Comparison of ENCODE assay signal across 8 cellular contexts in genomic region chr3:158109804-158110657, GRCh38. TPM values are rescaled to one million over a fixed set of nuclear protein-coding genes. Genes with fewer than 3 reads are reported as not detected.
DNase-seq lines count a peak whose midpoint lies in the region; ATAC-seq, FAIRE-seq and TF ChIP-seq lines count a peak whose summit lies in the region.

A gene with protein sequence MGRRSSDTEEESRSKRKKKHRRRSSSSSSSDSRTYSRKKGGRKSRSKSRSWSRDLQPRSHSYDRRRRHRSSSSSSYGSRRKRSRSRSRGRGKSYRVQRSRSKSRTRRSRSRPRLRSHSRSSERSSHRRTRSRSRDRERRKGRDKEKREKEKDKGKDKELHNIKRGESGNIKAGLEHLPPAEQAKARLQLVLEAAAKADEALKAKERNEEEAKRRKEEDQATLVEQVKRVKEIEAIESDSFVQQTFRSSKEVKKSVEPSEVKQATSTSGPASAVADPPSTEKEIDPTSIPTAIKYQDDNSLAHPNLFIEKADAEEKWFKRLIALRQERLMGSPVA (plus strand): TSS chr3:158110089. CDS start chr3:158122105, 12,016 bp downstream.

- peak within 1 kb of the TSS; percentile 95 for H2AFZ ChIP-seq in astrocyte (ENCODE audit: low read depth, low read length)

- peak within 1 kb of the TSS; percentile 92 for H3K27ac Mint-ChIP-seq in T-helper 2 cell treated with Interferon-gamma antibody and Interleukin-4, amounts not matched to agents 5 μg/mL and 100 μg/mL, for 36 hours
- peak within 1 kb of the TSS; percentile 91 for H3K27ac Mint-ChIP-seq in astrocyte (ENCODE audit: unreplicated experiment)

- H3K4me2 ChIP-seq in astrocyte (ENCODE audit: low read length): peak within 1 kb of the TSS; percentile 97

- peaks cover 6% of the 10 kb centered on the region for H3K4me1 ChIP-seq in astrocyte (ENCODE audit: insufficient read depth, low read length)

- peak within 1 kb of the TSS; percentile 68 for H3K27ac ChIP-seq in astrocyte (ENCODE audit: low read depth, low read length)

- H3K4me3 ChIP-seq in astrocyte (ENCODE audit: insufficient read depth, low read depth, low read length): peak within 1 kb of the TSS; percentile 84

- H3K36me3 Mint-ChIP-seq in T-helper 2 cell treated with Interferon-gamma antibody and Interleukin-4, amounts not matched to agents 5 μg/mL and 100 μg/mL, for 36 hours (ENCODE audit: low read depth): peaks cover 24% of the 10 kb centered on the region
- no peaks in the 10 kb centered on the region for H3K36me3 Mint-ChIP-seq in astrocyte (ENCODE audit: low read depth, unreplicated experiment)

- peaks cover 24% of the 10 kb centered on the region for H3K79me2 ChIP-seq in astrocyte (ENCODE audit: insufficient read depth, low read length)

- peak within 1 kb of the TSS; percentile 99 for H3K4me3 Mint-ChIP-seq in T-helper 2 cell treated with Interferon-gamma antibody and Interleukin-4, amounts not matched to agents 5 μg/mL and 100 μg/mL, for 36 hours
- peak within 1 kb of the TSS; percentile 96 for H3K4me3 Mint-ChIP-seq in astrocyte (ENCODE audit: unreplicated experiment)

- FAIRE-seq in astrocyte (lab: Jason Lieb, UNC): no peak
- no peak for FAIRE-seq in D721Med (lab: Jason Lieb, UNC)

- ATAC-seq in GM18499 (IDR thresholded peaks at IDR 0.05; ENCODE audit: insufficient read depth, unreplicated experiment) (peak; percentile 73), HG02943 (IDR thresholded peaks at IDR 0.05; ENCODE audit: low read depth, unreplicated experiment) (peak; percentile 79)

- no peaks in the 10 kb centered on the region for H3K36me3 ChIP-seq in astrocyte (ENCODE audit: insufficient read depth, low read length)

- peaks cover 41% of the 10 kb centered on the region for H3K27me3 Mint-ChIP-seq in T-helper 2 cell treated with Interferon-gamma antibody and Interleukin-4, amounts not matched to agents 5 μg/mL and 100 μg/mL, for 36 hours (ENCODE audit: low read depth)
- peaks cover 31% of the 10 kb centered on the region for H3K27me3 Mint-ChIP-seq in astrocyte (ENCODE audit: low read depth, unreplicated experiment)

- peak within 1 kb of the TSS; percentile 89 for H3K9ac ChIP-seq in astrocyte (ENCODE audit: low read length)

- peaks cover 19% of the 10 kb centered on the region for H3K9me3 Mint-ChIP-seq in T-helper 2 cell treated with Interferon-gamma antibody and Interleukin-4, amounts not matched to agents 5 μg/mL and 100 μg/mL, for 36 hours
- H3K9me3 Mint-ChIP-seq in astrocyte (ENCODE audit: unreplicated experiment): no peaks in the 10 kb centered on the region

- H3K27me3 ChIP-seq in astrocyte (ENCODE audit: insufficient read depth, low read length): peaks cover 38% of the 10 kb centered on the region

- TF ChIP-seq CTCF in astrocyte (IDR thresholded peaks at IDR 0.05; ENCODE audit: insufficient read depth, low read depth, low read length) (no peak), D721Med (IDR thresholded peaks at IDR 0.05; ENCODE audit: insufficient read depth, missing control alignments) (no peak)

- no peaks in the 10 kb centered on the region for H3K9me3 ChIP-seq in astrocyte (ENCODE audit: insufficient read depth, low read depth, low read length)

- H4K20me1 ChIP-seq in astrocyte (ENCODE audit: insufficient read depth, low read length): no peaks in the 10 kb centered on the region

- peaks cover 49% of the 10 kb centered on the region for H3K4me1 Mint-ChIP-seq in T-helper 2 cell treated with Interferon-gamma antibody and Interleukin-4, amounts not matched to agents 5 μg/mL and 100 μg/mL, for 36 hours (ENCODE audit: low read depth)
- peaks cover 10% of the 10 kb centered on the region for H3K4me1 Mint-ChIP-seq in astrocyte (ENCODE audit: low read depth, unreplicated experiment)

- DNase-seq in NCI-H187 treated with DMSO at 0.1 percent for 48 hours (lab: John Stamatoyannopoulos, UW) (peak; percentile 62), astrocyte (ENCODE audit: low read depth) (peak; percentile 88), hepatic stellate cell (ENCODE audit: low spot score) (peak; percentile 67), retina (peak; percentile 98), D721Med (ENCODE audit: insufficient read length, low spot score) (no peak)
- DNase-seq in T-helper 2 cell treated with Interferon-gamma antibody and Interleukin-4, amounts not matched to agents 5 μg/mL and 100 μg/mL, for 36 hours (ENCODE audit: low spot score): peak; percentile 73

RNA-seq across cellular contexts. Expression of the gene that starts here (rescaled TPM):
- 22.9 and 28.5 TPM in 2 replicates for total RNA-seq in astrocyte
